In the genomic region with DNA sequence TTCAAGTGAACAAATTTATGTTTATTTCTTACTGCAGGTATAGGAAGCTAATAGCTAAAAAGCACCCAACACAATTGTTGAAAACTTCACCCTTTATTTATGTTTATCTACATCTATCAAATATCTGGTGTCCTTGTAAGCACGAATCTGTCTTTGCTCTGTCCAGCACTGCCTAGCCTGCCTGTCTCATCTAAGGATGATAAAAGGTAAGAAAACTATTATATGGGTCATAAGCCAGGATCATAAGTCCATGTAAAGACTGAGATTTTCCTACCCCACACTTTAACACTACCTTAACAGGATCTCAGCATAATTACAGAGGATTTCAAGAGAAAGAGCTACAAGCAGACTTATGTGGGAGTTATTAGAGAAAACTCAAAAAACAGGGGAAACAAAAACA, we compare ENCODE assay signal across 17 cellular contexts.
DNase-seq lines count a peak whose midpoint lies in the region; TF ChIP-seq lines count a peak whose summit lies in the region.
"Had no signal": no experiment of that assay in that cellular context is flagged by ENCODE, and none has a peak within 500 bp of the region (broad histone marks: within the 10 kb centered on the region; RNA-seq: fewer than 3 reads in every experiment).

No MANE protein-coding gene starts in this region.

- H3K4me2 ChIP-seq in OCI-LY3 (ENCODE audit: low read length), result peak overlapping the region; percentile 53
- H3K4me2 ChIP-seq: BLaER1 had no signal

- intact Hi-C loops in colonic mucosa (cut with DNase I), result no loop called here

- H3K9ac ChIP-seq in OCI-LY3 (ENCODE audit: low read length) (peak overlapping the region; percentile 0; the same call in 1 of the 2 replicates), colonic mucosa (ENCODE audit: low read depth in 2 of 2, low read length in 2 of 2) (no peak overlapping the region), mucosa of rectum (ENCODE audit: low read depth in 1 of 2, low read length in 2 of 2) (no peak overlapping the region)
- H3K9ac ChIP-seq: BLaER1, GM23248 had no signal

- H3K9me3 ChIP-seq in OCI-LY3 (ENCODE audit: insufficient read depth, low read length) (no peaks in the 10 kb centered on the region), colonic mucosa (no peaks in the 10 kb centered on the region), mucosa of rectum (ENCODE audit: control insufficient read depth in 2 of 2, low read length in 2 of 2) (no peaks in the 10 kb centered on the region)
- H3K9me3 ChIP-seq: BLaER1, Caco-2 had no signal

- no peaks in the 10 kb centered on the region for H3K27me3 ChIP-seq in OCI-LY3 (ENCODE audit: low read depth, low read length)
- H3K27me3 ChIP-seq in colonic mucosa, result no peaks in the 10 kb centered on the region
- no peaks in the 10 kb centered on the region for H3K27me3 ChIP-seq in mucosa of rectum (ENCODE audit: control insufficient read depth in 2 of 2, insufficient read depth in 2 of 2, low read length in 2 of 2)
- H3K27me3 ChIP-seq: BLaER1 had no signal

- H4K20me1 ChIP-seq in OCI-LY3 (ENCODE audit: insufficient read depth, low read length), result no peaks in the 10 kb centered on the region
- H4K20me1 ChIP-seq: BLaER1 had no signal

- H3K4me1 ChIP-seq in OCI-LY3 (ENCODE audit: low read length) (peaks cover 18% of the 10 kb centered on the region), colonic mucosa (no peaks in the 10 kb centered on the region), mucosa of rectum (ENCODE audit: control insufficient read depth in 2 of 2, insufficient read depth in 2 of 2, low read length in 2 of 2) (peaks cover 2 to 11% of the 10 kb centered on the region in 2 donors)
- H3K4me1 ChIP-seq: BLaER1 had no signal

- DNase-seq in colonic mucosa (no peak), GM13976 (ENCODE audit: low spot score) (no peak), Kasumi-1 (lab: John Stamatoyannopoulos, UW) (no peak), GM03348 (ENCODE audit: low spot score) (no peak)
- DNase-seq: Caco-2; CD4-positive, CD25-positive, alpha-beta regulatory T cell; CD8-positive, alpha-beta T cell; DMS153; DND-41; GM23248; H7; HCEC 1CT had no signal

- H3K4me3 ChIP-seq in OCI-LY3 (ENCODE audit: low read length) (no peak overlapping the region), colonic mucosa (no peak overlapping the region), mucosa of rectum (ENCODE audit: low read length in 2 of 2) (no peak overlapping the region)
- H3K4me3 ChIP-seq: BLaER1, GM12878, GM23248 had no signal

- in situ Hi-C loops in GM13976 (cut with MboI; ENCODE audit: low sequenced_read_pairs, unreplicated experiment), result no loop called here

- peaks cover 4% of the 10 kb centered on the region for H3K36me3 ChIP-seq in OCI-LY3 (replicated peaks; ENCODE audit: low read depth, low read length)
- H3K36me3 ChIP-seq in colonic mucosa, result no peaks in the 10 kb centered on the region
- no peaks in the 10 kb centered on the region for H3K36me3 ChIP-seq in mucosa of rectum (ENCODE audit: control insufficient read depth in 2 of 2, insufficient read depth in 2 of 2, low read length in 2 of 2)
- H3K36me3 ChIP-seq: BLaER1 had no signal

- H3K79me2 ChIP-seq in OCI-LY3 (ENCODE audit: low read length), result no peaks in the 10 kb centered on the region

- H3K27ac ChIP-seq in OCI-LY3 (ENCODE audit: low read length) (peak overlapping the region; percentile 58; the same call in 1 of the 2 replicates), colonic mucosa (peak overlapping the region; percentile 34), mucosa of rectum (ENCODE audit: low read depth in 2 of 2, low read length in 2 of 2) (peak overlapping the region; percentile 21 to 53)
- H3K27ac ChIP-seq: BLaER1, C4-2B, GM23248 had no signal

- TF ChIP-seq CTCF in OCI-LY3 (IDR thresholded peaks at IDR 0.05; ENCODE audit: low read depth, low read length) (no peak), colonic mucosa (IDR thresholded peaks at IDR 0.05) (no peak), GM13976 (IDR thresholded peaks at IDR 0.05; ENCODE audit: borderline replicate concordance, control extremely low read depth, extremely low read depth, insufficient read depth, missing control alignments) (no peak)

- peak overlapping the region; percentile 76 for H2AFZ ChIP-seq in OCI-LY3 (ENCODE audit: low read depth, low read length)
- H2AFZ ChIP-seq: GM23248 had no signal
